In genomic region chr13:113937497-113938140, GRCh38 we compare ENCODE assay signal across 14 cellular contexts. TPM values are rescaled to one million over a fixed set of nuclear protein-coding genes. Genes with fewer than 3 reads are reported as not detected.
"Had no signal": no experiment of that assay in that cellular context is flagged by ENCODE, and none has a peak within 500 bp of the region (broad histone marks: within the 10 kb centered on the region; RNA-seq: fewer than 3 reads in every experiment).

No MANE protein-coding gene starts in this region.

- H3K9me3 ChIP-seq: adrenal gland, esophagus squamous epithelium, neutrophil, right lobe of liver, suprapubic skin had no signal

- H3K36me3 ChIP-seq: adrenal gland, esophagus squamous epithelium, neutrophil, right lobe of liver, suprapubic skin had no signal

- H3K27me3 ChIP-seq: adrenal gland, right lobe of liver had no signal

- H3K4me1 ChIP-seq: adrenal gland had no signal

- DNase-seq: activated CD4-positive, alpha-beta T cell treated with anti-CD3 and anti-CD28 coated beads, Interleukin-2, amount 10 ng/mL, durations not matched to agents 7 days and 5 days; activated CD4-positive, CD25-positive, alpha-beta regulatory T cell; activated naive CD4-positive, alpha-beta T cell treated with anti-CD3 and anti-CD28 coated beads, Interleukin-2, amount 50 U/mL, for 16 hours; activated T-cell treated with anti-CD3 and anti-CD28 coated beads for 4 hours; adrenal gland; esophagus squamous epithelium; foreskin fibroblast; immature natural killer cell; stimulated activated CD4-positive, alpha-beta T cell treated with anti-CD3 and anti-CD28 coated beads, Interleukin-2, amount 100 ng/mL, for 24 hours; stimulated activated naive CD4-positive, alpha-beta T cell; T-helper 2 cell had no signal

- ATAC-seq: right lobe of liver had no signal

- H3K27ac ChIP-seq: adrenal gland, neutrophil, right lobe of liver, suprapubic skin had no signal

- H3K4me3 ChIP-seq: adrenal gland, esophagus squamous epithelium, right lobe of liver, suprapubic skin had no signal

RNA-seq across cellular contexts. Expression of gene C13orf46, which starts 36.3 kb away (rescaled TPM):
- total RNA-seq: esophagus squamous epithelium had no signal
